8 cellular contexts compared by ENCODE assay signal in the genomic region with DNA sequence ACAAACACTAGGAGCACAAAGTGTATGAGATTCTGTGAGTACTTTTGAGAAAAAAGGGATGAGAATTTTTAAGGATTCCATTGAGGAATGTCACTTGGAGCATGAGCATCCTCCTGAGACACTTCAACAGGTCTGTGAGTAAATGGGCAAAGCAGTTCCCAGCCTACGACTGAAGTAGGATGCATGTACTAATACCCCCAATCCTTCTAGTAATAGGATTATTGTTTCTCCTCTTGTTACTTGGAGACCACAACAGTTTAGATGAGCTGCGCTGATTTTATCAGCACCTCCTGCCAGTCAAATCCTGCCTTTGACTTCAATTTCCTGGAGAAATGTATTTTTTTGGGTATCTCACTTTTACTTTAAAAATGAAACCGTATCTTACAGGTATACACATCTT. TPM values are rescaled to one million over a fixed set of nuclear protein-coding genes. Genes with fewer than 3 reads are reported as not detected.
DNase-seq lines count a peak whose midpoint lies in the region; ATAC-seq and TF ChIP-seq lines count a peak whose summit lies in the region.

No MANE protein-coding gene starts in this region.

- H3K9me3 ChIP-seq in transverse colon, result no peaks in the 10 kb centered on the region

- H3K27me3 ChIP-seq in kidney epithelial cell (ENCODE audit: control insufficient read depth, insufficient read depth, low read length), result no peaks in the 10 kb centered on the region
- H3K27me3 ChIP-seq in transverse colon, result no peaks in the 10 kb centered on the region

- in situ Hi-C loops in transverse colon (cut with MboI; ENCODE audit: low pct_ligation_motif_present in 1 of 4, low pct_unique_long_range_greater_than_20kb in 1 of 4, low sequenced_read_pairs in 3 of 4), result no loop called here

- H3K36me3 ChIP-seq in kidney epithelial cell (ENCODE audit: control insufficient read depth, insufficient read depth, low read length) (no peaks in the 10 kb centered on the region), transverse colon (no peaks in the 10 kb centered on the region)

- H3K4me3 ChIP-seq in kidney epithelial cell (ENCODE audit: low read depth, low read length) (peak overlapping the region; percentile 75), transverse colon (peak overlapping the region; percentile 59 to 77 (median 64))

- H3K27me3 Mint-ChIP-seq in activated T-cell treated with anti-CD3 and anti-CD28 coated beads, Interleukin-2, amount 50 U/mL, for 4 hours (ENCODE audit: low read depth), result no peaks in the 10 kb centered on the region
- H3K27me3 Mint-ChIP-seq in activated T-helper 1 cell treated with anti-CD3 and anti-CD28 coated beads, Interleukin-12 subunit alpha, Interleukin-12 subunit beta, Interleukin-2, Interleukin-4 antibody, amounts not matched to agents 30 ng/mL and 10 ng/mL and 1 ng/mL, durations not matched to agents 14 hours and 24 hours and 36 hours (ENCODE audit: insufficient read depth), result peaks cover 5% of the 10 kb centered on the region

- H3K9me3 Mint-ChIP-seq in activated T-cell treated with anti-CD3 and anti-CD28 coated beads, Interleukin-2, amount 50 U/mL, for 4 hours, result peaks cover under 1% of the 10 kb centered on the region
- H3K9me3 Mint-ChIP-seq in activated T-helper 1 cell treated with anti-CD3 and anti-CD28 coated beads, Interleukin-12 subunit alpha, Interleukin-12 subunit beta, Interleukin-2, Interleukin-4 antibody, amounts not matched to agents 30 ng/mL and 10 ng/mL and 1 ng/mL, durations not matched to agents 14 hours and 24 hours and 36 hours, result peaks cover under 1% of the 10 kb centered on the region

- H3K4me3 Mint-ChIP-seq in activated T-cell treated with anti-CD3 and anti-CD28 coated beads, Interleukin-2, amount 50 U/mL, for 4 hours, result peak overlapping the region; percentile 98
- H3K4me3 Mint-ChIP-seq in activated T-helper 1 cell treated with anti-CD3 and anti-CD28 coated beads, Interleukin-12 subunit alpha, Interleukin-12 subunit beta, Interleukin-2, Interleukin-4 antibody, amounts not matched to agents 30 ng/mL and 10 ng/mL and 1 ng/mL, durations not matched to agents 14 hours and 24 hours and 36 hours, result peak overlapping the region; percentile 94

- intact Hi-C loops in activated T-helper 1 cell treated with anti-CD3 and anti-CD28 coated beads, Interleukin-12 subunit alpha, Interleukin-12 subunit beta, Interleukin-2, Interleukin-4 antibody, amounts not matched to agents 30 ng/mL and 10 ng/mL and 1 ng/mL, durations not matched to agents 14 hours and 24 hours and 36 hours (cut with micrococcal nuclease), result no loop called here
- intact Hi-C loops in transverse colon (cut with DNase I; ENCODE audit: low total_unique reads), result no loop called here

- DNase-seq in activated T-cell treated with anti-CD3 and anti-CD28 coated beads, Interleukin-2, amount 50 U/mL, for 4 hours, result no peak
- DNase-seq in activated T-cell treated with anti-CD3 and anti-CD28 coated beads, Interleukin-2, amount 50 U/mL, for 48 hours, result no peak
- DNase-seq in activated T-helper 1 cell treated with anti-CD3 and anti-CD28 coated beads, Interleukin-12 subunit alpha, Interleukin-12 subunit beta, Interleukin-2, Interleukin-4 antibody, amounts not matched to agents 30 ng/mL and 10 ng/mL and 1 ng/mL, durations not matched to agents 14 hours and 24 hours and 36 hours (ENCODE audit: low spot score), result no peak
- DNase-seq in kidney epithelial cell (ENCODE audit: low read depth) (no peak), transverse colon (no peak), GDM1 (lab: John Stamatoyannopoulos, UW) (no peak), omental fat pad (ENCODE audit: low spot score) (no peak)

- peak overlapping the region in 1 of 4 donors; percentile 82 for H3K27ac ChIP-seq in transverse colon

- H3K4me1 Mint-ChIP-seq in activated T-cell treated with anti-CD3 and anti-CD28 coated beads, Interleukin-2, amount 50 U/mL, for 4 hours (ENCODE audit: low read depth), result peaks cover 24% of the 10 kb centered on the region
- H3K4me1 Mint-ChIP-seq in activated T-helper 1 cell treated with anti-CD3 and anti-CD28 coated beads, Interleukin-12 subunit alpha, Interleukin-12 subunit beta, Interleukin-2, Interleukin-4 antibody, amounts not matched to agents 30 ng/mL and 10 ng/mL and 1 ng/mL, durations not matched to agents 14 hours and 24 hours and 36 hours (ENCODE audit: low read depth), result peaks cover 20% of the 10 kb centered on the region

- 10 to 11% methylated on average over 3 of the region's 3 CpGs for WGBS in transverse colon (ENCODE audit: low coverage in 1 of 2), 2 donors

- no peak for ATAC-seq in activated T-cell treated with anti-CD3 and anti-CD28 coated beads, Interleukin-2, amount 50 U/mL, for 4 hours
- ATAC-seq in HG02610 (IDR thresholded peaks at IDR 0.05; ENCODE audit: unreplicated experiment) (no peak), omental fat pad (ENCODE audit: low FRiP score) (no peak)

- H3K36me3 Mint-ChIP-seq in activated T-cell treated with anti-CD3 and anti-CD28 coated beads, Interleukin-2, amount 50 U/mL, for 4 hours (ENCODE audit: insufficient read depth), result no peaks in the 10 kb centered on the region
- H3K36me3 Mint-ChIP-seq in activated T-helper 1 cell treated with anti-CD3 and anti-CD28 coated beads, Interleukin-12 subunit alpha, Interleukin-12 subunit beta, Interleukin-2, Interleukin-4 antibody, amounts not matched to agents 30 ng/mL and 10 ng/mL and 1 ng/mL, durations not matched to agents 14 hours and 24 hours and 36 hours (ENCODE audit: low read depth), result no peaks in the 10 kb centered on the region

- TF ChIP-seq CTCF in kidney epithelial cell (IDR thresholded peaks at IDR 0.05; ENCODE audit: insufficient read depth, low read length, poor library complexity, severe bottlenecking) (no peak), transverse colon (IDR thresholded peaks at IDR 0.05) (no peak), omental fat pad (IDR thresholded peaks at IDR 0.05) (no peak)

- no peak for TF ChIP-seq EP300 in transverse colon (IDR thresholded peaks at IDR 0.05; ENCODE audit: low read depth)

- peaks cover 6 to 25% (median 9%) of the 10 kb centered on the region in 4 donors for H3K4me1 ChIP-seq in transverse colon

- no peak for TF ChIP-seq POLR2A in transverse colon (IDR thresholded peaks at IDR 0.05)

- peak overlapping the region; percentile 87 for H3K27ac Mint-ChIP-seq in activated T-helper 1 cell treated with anti-CD3 and anti-CD28 coated beads, Interleukin-12 subunit alpha, Interleukin-12 subunit beta, Interleukin-2, Interleukin-4 antibody, amounts not matched to agents 30 ng/mL and 10 ng/mL and 1 ng/mL, durations not matched to agents 14 hours and 24 hours and 36 hours

RNA-seq across cellular contexts. Expression of a gene that starts 0.8 kb away (rescaled TPM):
- total RNA-seq in activated T-cell treated with anti-CD3 and anti-CD28 coated beads, Interleukin-2, amount 50 U/mL, for 4 hours, result 1 to 10 TPM; 4.1 to 5.0 (median 4.5) TPM
- 3.8 and 6.3 TPM in 2 replicates for total RNA-seq in activated T-helper 1 cell treated with anti-CD3 and anti-CD28 coated beads, Interleukin-12 subunit alpha, Interleukin-12 subunit beta, Interleukin-2, Interleukin-4 antibody, amounts not matched to agents 30 ng/mL and 10 ng/mL and 1 ng/mL, durations not matched to agents 14 hours and 24 hours and 36 hours
- total RNA-seq in kidney epithelial cell (17.4 and 20.4 TPM in 2 replicates), transverse colon (10 to 100 TPM in 3 of 4 donors, 1 to 10 TPM in 1; 8.6 to 22.5 (median 15.8) TPM), omental fat pad (10 to 100 TPM; 11.3 to 28.5 (median 20.7) TPM)

RNA-seq across cellular contexts. Expression of a gene that starts 21.0 kb away (rescaled TPM):
- 10 to 100 TPM; 29.3 to 30.9 (median 30.6) TPM for total RNA-seq in activated T-cell treated with anti-CD3 and anti-CD28 coated beads, Interleukin-2, amount 50 U/mL, for 4 hours
- 22.6 and 23.6 TPM in 2 replicates for total RNA-seq in activated T-helper 1 cell treated with anti-CD3 and anti-CD28 coated beads, Interleukin-12 subunit alpha, Interleukin-12 subunit beta, Interleukin-2, Interleukin-4 antibody, amounts not matched to agents 30 ng/mL and 10 ng/mL and 1 ng/mL, durations not matched to agents 14 hours and 24 hours and 36 hours
- 18.8 and 22.2 TPM in 2 replicates for total RNA-seq in kidney epithelial cell
- 10 to 100 TPM in 3 of 4 donors, 1 to 10 TPM in 1; 2.0 to 55.7 (median 14.6) TPM for total RNA-seq in transverse colon
- total RNA-seq in omental fat pad, result 10 to 100 TPM in 2 of 4 donors, 1 to 10 TPM in 2; 6.8 to 17.7 (median 9.9) TPM
